In genomic region chr6:41685641-41686380, GRCh38 we compare ENCODE assay signal across 18 cellular contexts. TPM values are rescaled to one million over a fixed set of nuclear protein-coding genes. Genes with fewer than 3 reads are reported as not detected.
"Had no signal": no experiment of that assay in that cellular context is flagged by ENCODE, and none has a peak within 500 bp of the region (broad histone marks: within the 10 kb centered on the region; RNA-seq: fewer than 3 reads in every experiment).

No MANE protein-coding gene starts in this region.

- H3K4me1 ChIP-seq: neural progenitor cell had no signal

- H3K9me3 Mint-ChIP-seq: activated naive CD4-positive, alpha-beta T cell treated with anti-CD3 and anti-CD28 coated beads, Interleukin-2, amount 50 U/mL, for 24 hours; memory B cell; naive thymus-derived CD4-positive, alpha-beta T cell; neural progenitor cell; stimulated activated naive CD8-positive, alpha-beta T cell treated with anti-CD3 and anti-CD28 coated beads, Interleukin-15, Interleukin-2, amounts not matched to agents 100 ng/mL and 50 ng/mL, for 24 hours had no signal

- H2AFZ ChIP-seq: neural progenitor cell had no signal

- H3K27me3 ChIP-seq: colonic mucosa, heart left ventricle, pancreas, suprapubic skin, upper lobe of left lung had no signal

- H3K36me3 ChIP-seq: colonic mucosa, neural progenitor cell, pancreas had no signal

- H3K4me3 ChIP-seq: colonic mucosa, heart left ventricle, neural progenitor cell, pancreas, suprapubic skin, upper lobe of left lung had no signal

- H3K27me3 Mint-ChIP-seq: activated naive CD4-positive, alpha-beta T cell treated with anti-CD3 and anti-CD28 coated beads, Interleukin-2, amount 50 U/mL, for 24 hours; memory B cell; naive thymus-derived CD4-positive, alpha-beta T cell; stimulated activated naive CD8-positive, alpha-beta T cell treated with anti-CD3 and anti-CD28 coated beads, Interleukin-15, Interleukin-2, amounts not matched to agents 100 ng/mL and 50 ng/mL, for 24 hours had no signal

- H3K9ac ChIP-seq: neural progenitor cell, SK-N-SH had no signal

- H3K27ac Mint-ChIP-seq: activated naive CD4-positive, alpha-beta T cell treated with anti-CD3 and anti-CD28 coated beads, Interleukin-2, amount 50 U/mL, for 24 hours; memory B cell; naive thymus-derived CD4-positive, alpha-beta T cell; neural progenitor cell; stimulated activated naive CD8-positive, alpha-beta T cell treated with anti-CD3 and anti-CD28 coated beads, Interleukin-15, Interleukin-2, amounts not matched to agents 100 ng/mL and 50 ng/mL, for 24 hours had no signal

- H3K4me3 Mint-ChIP-seq: activated naive CD4-positive, alpha-beta T cell treated with anti-CD3 and anti-CD28 coated beads, Interleukin-2, amount 50 U/mL, for 24 hours; memory B cell; naive thymus-derived CD4-positive, alpha-beta T cell; neural progenitor cell; stimulated activated naive CD8-positive, alpha-beta T cell treated with anti-CD3 and anti-CD28 coated beads, Interleukin-15, Interleukin-2, amounts not matched to agents 100 ng/mL and 50 ng/mL, for 24 hours had no signal

- ATAC-seq: heart left ventricle; naive thymus-derived CD4-positive, alpha-beta T cell; pancreas had no signal

- DNase-seq: activated CD4-positive, alpha-beta T cell treated with anti-CD3 and anti-CD28 coated beads, Interleukin-2, amount 50 U/mL, for 1 hour; activated CD4-positive, CD25-positive, alpha-beta regulatory T cell treated with anti-CD3 and anti-CD28 coated beads, Interleukin-2, amount 50 U/mL, for 72 hours; activated CD8-positive, alpha-beta memory T cell treated with anti-CD3 and anti-CD28 coated beads, Interleukin-2, amount 50 U/mL, for 4 hours; activated gamma-delta T cell; colonic mucosa; erythroblast; heart left ventricle; naive thymus-derived CD4-positive, alpha-beta T cell; SK-N-SH; stimulated activated CD4-positive, alpha-beta T cell treated with anti-CD3 and anti-CD28 coated beads, Interleukin-12 subunit alpha, Interleukin-12 subunit beta, amount 100 ng/mL, for 4 hours; stimulated activated CD4-positive, alpha-beta T cell treated with anti-CD3 and anti-CD28 coated beads, Interleukin-1b, Interleukin-23, amount 100 ng/mL, for 48 hours; upper lobe of left lung had no signal

- H3K27ac ChIP-seq: colonic mucosa, heart left ventricle, neural progenitor cell, pancreas, suprapubic skin, upper lobe of left lung had no signal

- H3K9me3 ChIP-seq: colonic mucosa, heart left ventricle, pancreas, SK-N-SH, suprapubic skin, upper lobe of left lung had no signal

- H3K4me2 ChIP-seq: neural progenitor cell, SK-N-SH had no signal

- H3K36me3 Mint-ChIP-seq: activated naive CD4-positive, alpha-beta T cell treated with anti-CD3 and anti-CD28 coated beads, Interleukin-2, amount 50 U/mL, for 24 hours; neural progenitor cell had no signal

RNA-seq across cellular contexts. Expression of gene MDFI, which starts 47.5 kb away (rescaled TPM):
- total RNA-seq: naive thymus-derived CD4-positive, alpha-beta T cell had no signal
- polyA plus RNA-seq: naive thymus-derived CD4-positive, alpha-beta T cell had no signal
